In the genomic region with DNA sequence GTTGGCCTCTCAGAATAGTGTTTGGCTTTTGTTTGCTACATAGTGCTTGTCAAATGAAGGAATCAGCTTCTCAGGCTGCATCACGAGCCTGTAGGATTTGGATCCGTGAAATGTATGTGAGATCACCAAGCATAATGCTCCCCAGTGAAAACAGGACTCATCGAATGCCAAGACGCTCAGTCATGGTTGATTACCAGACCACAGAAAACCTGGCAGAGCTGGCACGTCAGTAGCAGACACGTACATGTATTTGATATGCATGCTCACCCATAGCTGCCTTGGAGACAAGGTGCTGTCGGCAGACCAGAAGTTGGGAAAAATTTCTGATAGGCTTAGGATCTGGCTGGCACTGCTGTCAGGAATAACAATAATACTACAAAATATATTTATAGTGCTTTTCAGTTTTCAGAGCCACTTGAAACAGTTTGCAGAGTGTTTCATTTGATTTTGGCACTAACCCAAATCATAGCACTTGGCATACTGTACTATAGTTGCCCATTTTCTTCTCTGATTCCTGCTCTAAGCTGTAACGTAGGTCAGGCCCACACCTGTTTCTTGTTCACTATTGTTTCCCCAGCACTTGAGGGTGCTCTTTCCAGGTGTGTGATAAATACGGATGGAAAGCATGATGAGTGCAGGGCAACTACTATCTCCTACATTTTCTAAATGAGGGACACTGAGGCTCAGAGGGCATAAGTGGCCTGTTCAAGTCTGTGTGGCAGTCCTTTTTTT, we compare ENCODE assay signal across 10 cellular contexts.
A peak's percentile ranks its signal among the peaks of the same experiment; 100 is the strongest.
DNase-seq lines count a peak whose midpoint lies in the region; ATAC-seq and TF ChIP-seq lines count a peak whose summit lies in the region.
"Had no signal": no experiment of that assay in that cellular context is flagged by ENCODE, and none has a peak within 500 bp of the region (broad histone marks: within the 10 kb centered on the region; RNA-seq: fewer than 3 reads in every experiment).

No MANE protein-coding gene starts in this region.

- no peaks in the 10 kb centered on the region for H3K27me3 ChIP-seq in IMR-90 (ENCODE audit: control insufficient read depth, insufficient read depth, low read length)
- no peaks in the 10 kb centered on the region for H3K27me3 ChIP-seq in heart left ventricle

- CTCF ChIA-PET in IMR-90 (lab: Yijun Ruan, JAX) = no interaction called here
- CTCF ChIA-PET in activated CD8-positive, alpha-beta T cell treated with anti-CD3 and anti-CD28 coated beads, Interleukin-2, amount 10 ng/mL, durations not matched to agents 7 days and 5 days (lab: Charles Lee) = no interaction called here

- no peak overlapping the region for H3K56ac ChIP-seq in IMR-90 (ENCODE audit: extremely low read depth, insufficient read depth, low read length)

- H2AK9ac ChIP-seq in IMR-90 (replicated peaks; ENCODE audit: low read depth, low read length, poor library complexity) = peak overlapping the region; percentile 18

- H3K36me3 ChIP-seq in IMR-90 (ENCODE audit: control insufficient read depth, insufficient read depth, low read length) = no peaks in the 10 kb centered on the region
- H3K36me3 ChIP-seq in heart left ventricle = peaks cover 0 to 11% (median 0%) of the 10 kb centered on the region in 9 donors

- TF ChIP-seq POLR2A in IMR-90 (IDR thresholded peaks at IDR 0.05; ENCODE audit: low read depth, low read length) = no peak; the same call in 1 of the 2 replicates
- no peak for TF ChIP-seq POLR2A in heart left ventricle (IDR thresholded peaks at IDR 0.05)

- no peak overlapping the region; the same call in 1 of the 2 replicates for H3K14ac ChIP-seq in IMR-90 (replicated peaks; ENCODE audit: low read depth, low read length)

- H3K9me3 ChIP-seq in IMR-90 (ENCODE audit: control insufficient read depth, insufficient read depth, low read length) = no peaks in the 10 kb centered on the region
- no peaks in the 10 kb centered on the region for H3K9me3 ChIP-seq in heart left ventricle

- H2BK5ac ChIP-seq in IMR-90 (ENCODE audit: low read depth, low read length, poor library complexity, severe bottlenecking) = peak overlapping the region; percentile 47

- no peaks in the 10 kb centered on the region for H3K9me3 Mint-ChIP-seq in activated CD8-positive, alpha-beta T cell treated with anti-CD3 and anti-CD28 coated beads, Interleukin-2, amount 10 ng/mL, durations not matched to agents 7 days and 5 days (ENCODE audit: insufficient read depth)

- no peaks in the 10 kb centered on the region for H3K79me1 ChIP-seq in IMR-90 (ENCODE audit: low read depth in 1 of 2, low read length in 2 of 2)

- 36% methylated on average over 4 of the region's 9 CpGs; no CpG with 5 or more reads in 1 of the 2 experiments for WGBS in IMR-90 (ENCODE audit: extremely low coverage in 2 of 2, insufficient read length in 1 of 2), 2 experiments
- WGBS in heart left ventricle, 4 donors = 54 to 65% (median 61%) methylated on average over 9 of the region's 9 CpGs

- ATAC-seq in IMR-90 (ENCODE audit: low read depth) (peak; percentile 89), heart left ventricle (peak; percentile 23 to 70 (median 58)), HG02623 (IDR thresholded peaks at IDR 0.05; ENCODE audit: unreplicated experiment) (no peak), HG02840 (IDR thresholded peaks at IDR 0.05; ENCODE audit: low FRiP score, unreplicated experiment) (no peak)
- ATAC-seq in activated CD8-positive, alpha-beta T cell treated with anti-CD3 and anti-CD28 coated beads, Interleukin-2, amount 10 ng/mL, durations not matched to agents 7 days and 5 days = no peak

- H3K23ac ChIP-seq in IMR-90 (ENCODE audit: low read depth, low read length) = no peak overlapping the region

- in situ Hi-C loops in IMR-90 (cut with MboI; ENCODE audit: low sequenced_read_pairs) = no loop called here

- H3K9me1 ChIP-seq in IMR-90 (ENCODE audit: insufficient read depth, low read length) = no peaks in the 10 kb centered on the region

- no TSS peak for BruUV-seq in IMR-90 (replicated peaks; lab: Mats Ljungman, UMichigan)

- H3K36me3 Mint-ChIP-seq in activated CD8-positive, alpha-beta T cell treated with anti-CD3 and anti-CD28 coated beads, Interleukin-2, amount 10 ng/mL, durations not matched to agents 7 days and 5 days (ENCODE audit: low read depth) = no peaks in the 10 kb centered on the region

- H3K4me3 ChIP-seq in IMR-90 (ENCODE audit: insufficient read depth, low read depth, low read length) (no peak overlapping the region), heart left ventricle (no peak overlapping the region)

- H4K8ac ChIP-seq in IMR-90 (ENCODE audit: low read depth in 2 of 2, low read length in 2 of 2) = peak overlapping the region in 1 of 2 experiments; percentile 14; a peak in 2 of 4 replicates

- H3K4me1 Mint-ChIP-seq in activated CD8-positive, alpha-beta T cell treated with anti-CD3 and anti-CD28 coated beads, Interleukin-2, amount 10 ng/mL, durations not matched to agents 7 days and 5 days (ENCODE audit: low read depth) = no peaks in the 10 kb centered on the region

- H4K20me1 ChIP-seq in IMR-90 (ENCODE audit: insufficient read depth, low read length) = no peaks in the 10 kb centered on the region

- no peak overlapping the region for H3K4me3 Mint-ChIP-seq in activated CD8-positive, alpha-beta T cell treated with anti-CD3 and anti-CD28 coated beads, Interleukin-2, amount 10 ng/mL, durations not matched to agents 7 days and 5 days
- H3K4me3 Mint-ChIP-seq: CD4-positive, CD25-positive, alpha-beta regulatory T cell had no signal

- dilution Hi-C loops in IMR-90 (cut with HindIII; ENCODE audit: low sequenced_read_pairs, unreplicated experiment) = no loop called here

- H3K4me2 ChIP-seq in IMR-90 (ENCODE audit: low read depth, low read length) = no peak overlapping the region; the same call in 1 of the 2 replicates

- peak overlapping the region; percentile 78 for H2BK120ac ChIP-seq in IMR-90 (ENCODE audit: low read depth, low read length)

- peak overlapping the region; percentile 67; the same call in 1 of the 2 replicates for H3K4ac ChIP-seq in IMR-90 (ENCODE audit: low read depth, low read length)

- H4K91ac ChIP-seq in IMR-90 (ENCODE audit: insufficient read depth, low read depth, low read length) = peak overlapping the region; percentile 38; the same call in 1 of the 2 replicates

- POLR2A ChIA-PET in IMR-90 (lab: Charles Lee; ENCODE audit: unreplicated experiment) = no interaction called here
- POLR2A ChIA-PET in activated CD8-positive, alpha-beta T cell treated with anti-CD3 and anti-CD28 coated beads, Interleukin-2, amount 10 ng/mL, durations not matched to agents 7 days and 5 days (lab: Charles Lee) = no interaction called here

- peak; percentile 36 for TF ChIP-seq RAD21 in IMR-90 (IDR thresholded peaks at IDR 0.05; ENCODE audit: low read length)

- intact Hi-C loops in IMR-90 (cut with micrococcal nuclease) = loop anchor here (10.0 kb wide), 1 partner anchor 153 kb away; no protein-coding TSS in a partner anchor
- intact Hi-C loops in heart left ventricle (cut with DNase I) = no loop called here

- peak overlapping the region; percentile 73; the same call in 1 of the 2 replicates for H3K18ac ChIP-seq in IMR-90 (ENCODE audit: low read depth, low read length)

- H3K4me1 ChIP-seq in IMR-90 (ENCODE audit: control insufficient read depth, insufficient read depth, low read length) = peaks cover 6% of the 10 kb centered on the region; the same call in 1 of the 2 replicates
- peaks cover 0 to 62% (median 19%) of the 10 kb centered on the region in 12 donors for H3K4me1 ChIP-seq in heart left ventricle

- H3K27ac ChIP-seq in IMR-90 (ENCODE audit: insufficient read depth, low read length) (no peak overlapping the region), heart left ventricle (peak overlapping the region in 4 of 12 donors; percentile 8 to 41 (median 29))

- peak overlapping the region; percentile 71; the same call in 1 of the 2 replicates for H2AK5ac ChIP-seq in IMR-90 (ENCODE audit: low read depth, low read length)

- peak overlapping the region; percentile 92 for H2BK20ac ChIP-seq in IMR-90 (ENCODE audit: low read depth, low read length)

- TF ChIP-seq CTCF in IMR-90 (conservative IDR thresholded peaks at IDR 0.05; ENCODE audit: low read depth, low read length) (no peak), heart left ventricle (IDR thresholded peaks at IDR 0.05) (no peak)

- no peak overlapping the region for H3K9ac ChIP-seq in IMR-90 (ENCODE audit: low read depth, low read length)

- H2BK15ac ChIP-seq in IMR-90 (ENCODE audit: low read depth, low read length) = peak overlapping the region; percentile 8; the same call in 2 of the 3 replicates

- peak overlapping the region; percentile 24 for H2AFZ ChIP-seq in IMR-90 (replicated peaks; ENCODE audit: low read length, poor library complexity)

- no peak overlapping the region for H3K27ac Mint-ChIP-seq in activated CD8-positive, alpha-beta T cell treated with anti-CD3 and anti-CD28 coated beads, Interleukin-2, amount 10 ng/mL, durations not matched to agents 7 days and 5 days
- H3K27ac Mint-ChIP-seq: CD4-positive, CD25-positive, alpha-beta regulatory T cell had no signal

- H3K27me3 Mint-ChIP-seq in activated CD8-positive, alpha-beta T cell treated with anti-CD3 and anti-CD28 coated beads, Interleukin-2, amount 10 ng/mL, durations not matched to agents 7 days and 5 days (ENCODE audit: low read depth) = no peaks in the 10 kb centered on the region
- H3K27me3 Mint-ChIP-seq: CD4-positive, CD25-positive, alpha-beta regulatory T cell had no signal

- DNase-seq in A172 (ENCODE audit: low spot score) (peak; percentile 98), IMR-90 (peak; percentile 99), SHP77 treated with DMSO at 0.1 percent for 48 hours (lab: John Stamatoyannopoulos, UW) (peak; percentile 86), heart left ventricle (peak in 2 of 5 donors; percentile 37 to 40)
- no peak for DNase-seq in activated effector memory CD4-positive, alpha-beta T cell treated with Interleukin-2 at 50 U/mL for 16 hours
- no peak for DNase-seq in activated CD8-positive, alpha-beta T cell treated with anti-CD3 and anti-CD28 coated beads, Interleukin-2, amount 10 ng/mL, durations not matched to agents 7 days and 5 days
- DNase-seq: CD4-positive, CD25-positive, alpha-beta regulatory T cell; trophoblast cell had no signal

- H4K5ac ChIP-seq in IMR-90 (ENCODE audit: low read depth, low read length) = peak overlapping the region; percentile 31; the same call in 1 of the 2 replicates

TF ChIP-seq in IMR-90, 13 proteins besides CTCF, POLR2A, EP300 and RAD21 (continues in another document):
- TF ChIP-seq SMC3 (IDR thresholded peaks at IDR 0.05; ENCODE audit: low read depth, low read length) = 0 out of 2 replicates have a peak, but pooled peaks have one; percentile 11
- TF ChIP-seq, protein P1, sequence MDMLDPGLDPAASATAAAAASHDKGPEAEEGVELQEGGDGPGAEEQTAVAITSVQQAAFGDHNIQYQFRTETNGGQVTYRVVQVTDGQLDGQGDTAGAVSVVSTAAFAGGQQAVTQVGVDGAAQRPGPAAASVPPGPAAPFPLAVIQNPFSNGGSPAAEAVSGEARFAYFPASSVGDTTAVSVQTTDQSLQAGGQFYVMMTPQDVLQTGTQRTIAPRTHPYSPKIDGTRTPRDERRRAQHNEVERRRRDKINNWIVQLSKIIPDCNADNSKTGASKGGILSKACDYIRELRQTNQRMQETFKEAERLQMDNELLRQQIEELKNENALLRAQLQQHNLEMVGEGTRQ (IDR thresholded peaks at IDR 0.05; ENCODE audit: low read depth, low read length) = peak; percentile 34; the same call in 1 of the 2 replicates
- TF ChIP-seq CHD1 (IDR thresholded peaks at IDR 0.05; ENCODE audit: low read depth, low read length) = peak; percentile 91; the same call in 1 of the 2 replicates
- TF ChIP-seq RFX5 (IDR thresholded peaks at IDR 0.05; ENCODE audit: low read depth, low read length) = peak; percentile 79

Comparison
In these comparisons a context has a peak if more than half of its experiments do, and no peak if none do; other contexts are left out.
1. DNase-seq: peak in A172 (single experiment), IMR-90 (single experiment) and SHP77 treated with DMSO at 0.1 percent for 48 hours (single experiment); none in activated effector memory CD4-positive, alpha-beta T cell treated with Interleukin-2 at 50 U/mL for 16 hours (single experiment) and activated CD8-positive, alpha-beta T cell treated with anti-CD3 and anti-CD28 coated beads, Interleukin-2, amount 10 ng/mL, durations not matched to agents 7 days and 5 days (single experiment).
2. ATAC-seq: peak in IMR-90 (single experiment) and heart left ventricle (4 of 4); none in HG02623 (single experiment), HG02840 (single experiment) and activated CD8-positive, alpha-beta T cell treated with anti-CD3 and anti-CD28 coated beads, Interleukin-2, amount 10 ng/mL, durations not matched to agents 7 days and 5 days (single experiment).